Comparison of ENCODE assay signal across 17 cellular contexts in the genomic region with DNA sequence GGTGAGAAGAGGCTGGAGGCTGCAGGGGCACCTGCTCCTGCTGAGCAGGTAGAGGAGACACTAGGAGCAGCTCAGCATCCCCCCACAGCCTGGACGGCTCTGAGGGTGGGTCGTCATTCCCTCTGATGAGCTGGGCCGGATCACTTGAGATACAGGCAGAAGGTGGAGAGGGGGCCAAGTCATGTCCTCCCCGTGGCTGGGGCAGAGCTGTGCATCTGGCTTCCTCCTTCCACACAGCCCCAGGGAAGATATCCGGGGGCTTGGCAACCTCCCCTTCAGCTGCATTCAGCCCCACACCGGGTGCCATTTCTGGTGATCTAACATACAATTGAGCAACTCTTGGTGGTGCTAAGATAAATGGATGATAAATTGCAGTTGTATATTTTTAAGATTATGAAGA.
DNase-seq lines count a peak whose midpoint lies in the region; ATAC-seq and TF ChIP-seq lines count a peak whose summit lies in the region.
"Had no signal": no experiment of that assay in that cellular context is flagged by ENCODE, and none has a peak within 500 bp of the region (broad histone marks: within the 10 kb centered on the region; RNA-seq: fewer than 3 reads in every experiment).

No MANE protein-coding gene starts in this region.

- H3K4me1 ChIP-seq in CD4-positive, alpha-beta memory T cell (ENCODE audit: insufficient read depth, low read length) = peaks cover 21% of the 10 kb centered on the region
- H3K4me1 ChIP-seq in OCI-LY7 (ENCODE audit: insufficient read depth, low read length, poor library complexity, severe bottlenecking) = peaks cover 32% of the 10 kb centered on the region
- no peaks in the 10 kb centered on the region for H3K4me1 ChIP-seq in HAP-1

- peak; percentile 58 to 62 for ATAC-seq in naive thymus-derived CD8-positive, alpha-beta T cell
- ATAC-seq: left colon had no signal

- CTCF ChIA-PET in activated CD4-positive, alpha-beta memory T cell treated with anti-CD3 and anti-CD28 coated beads, Interleukin-2, amount 10 ng/mL, durations not matched to agents 7 days and 5 days (lab: Charles Lee) = interaction anchor here (0.5 kb wide), 1 partner anchor 552 kb away, joined by 3 read pairs; no protein-coding TSS in a partner anchor
- CTCF ChIA-PET in activated CD4-positive, alpha-beta memory T cell treated with anti-CD3 and anti-CD28 coated beads for 36 hours (lab: Charles Lee) = no interaction called here
- CTCF ChIA-PET in CD4-positive, alpha-beta memory T cell (lab: Charles Lee; ENCODE audit: partially characterized antibody) = interaction anchor here (1.1 kb wide), 1 partner anchor 239 kb away, joined by 3 read pairs; no protein-coding TSS in a partner anchor
- CTCF ChIA-PET in OCI-LY7 (lab: Charles Lee; ENCODE audit: unreplicated experiment) = no interaction called here

- POLR2A ChIA-PET in activated CD4-positive, alpha-beta memory T cell treated with anti-CD3 and anti-CD28 coated beads, Interleukin-2, amount 10 ng/mL, durations not matched to agents 7 days and 5 days (lab: Charles Lee) = interaction anchor here (0.8 to 1.5 kb wide), 2 partner anchors 30 to 46 kb away, joined by 3 read pairs; no protein-coding TSS in a partner anchor
- POLR2A ChIA-PET in activated CD4-positive, alpha-beta memory T cell treated with anti-CD3 and anti-CD28 coated beads for 36 hours (lab: Charles Lee) = interaction anchor here (0.7 to 1.1 kb wide), 2 partner anchors 17 to 78 kb away, joined by 3 to 4 read pairs; no protein-coding TSS in a partner anchor
- POLR2A ChIA-PET in CD4-positive, alpha-beta memory T cell (lab: Charles Lee; ENCODE audit: partially characterized antibody) = interaction anchor here (1.1 kb wide), 1 partner anchor 17 kb away, joined by 3 read pairs; no protein-coding TSS in a partner anchor
- POLR2A ChIA-PET in OCI-LY7 (lab: Charles Lee) = interaction anchor here (0.7 kb wide), 1 partner anchor 23 kb away, joined by 3 read pairs; no protein-coding TSS in a partner anchor
- POLR2A ChIA-PET in naive thymus-derived CD8-positive, alpha-beta T cell (lab: Charles Lee) = interaction anchor here (1.1 to 1.5 kb wide), 2 partner anchors 12 to 28 kb away, joined by 3 read pairs; no protein-coding TSS in a partner anchor

- no peaks in the 10 kb centered on the region for H3K79me2 ChIP-seq in OCI-LY7 (ENCODE audit: insufficient read depth, low read depth, low read length)

- peaks cover 10% of the 10 kb centered on the region for H3K9me3 Mint-ChIP-seq in activated CD4-positive, alpha-beta memory T cell treated with anti-CD3 and anti-CD28 coated beads, Interleukin-2, amount 10 ng/mL, durations not matched to agents 7 days and 5 days
- H3K9me3 Mint-ChIP-seq in activated CD4-positive, alpha-beta memory T cell treated with anti-CD3 and anti-CD28 coated beads for 36 hours = no peaks in the 10 kb centered on the region
- H3K9me3 Mint-ChIP-seq in CD4-positive, alpha-beta memory T cell = no peaks in the 10 kb centered on the region
- H3K9me3 Mint-ChIP-seq in naive thymus-derived CD8-positive, alpha-beta T cell = no peaks in the 10 kb centered on the region
- H3K9me3 Mint-ChIP-seq: CD8-positive, alpha-beta memory T cell had no signal

- H3K9me2 ChIP-seq in OCI-LY7 (ENCODE audit: insufficient read depth, low read length) = no peaks in the 10 kb centered on the region

- H3K27me3 ChIP-seq in CD4-positive, alpha-beta memory T cell (ENCODE audit: insufficient read depth, low read length) = no peaks in the 10 kb centered on the region
- no peaks in the 10 kb centered on the region for H3K27me3 ChIP-seq in HAP-1 (ENCODE audit: low read depth)

- no peaks in the 10 kb centered on the region for H3K9me3 ChIP-seq in CD4-positive, alpha-beta memory T cell (ENCODE audit: control insufficient read depth in 1 of 2, low read length in 2 of 2)
- no peaks in the 10 kb centered on the region for H3K9me3 ChIP-seq in OCI-LY7 (ENCODE audit: low read length)
- no peaks in the 10 kb centered on the region for H3K9me3 ChIP-seq in HAP-1
- H3K9me3 ChIP-seq: psoas muscle had no signal

- in situ Hi-C loops in HAP-1 (cut with MboI; ENCODE audit: low sequenced_read_pairs) = no loop called here

- H3K4me2 ChIP-seq in OCI-LY7 (ENCODE audit: low read length) = peak overlapping the region; percentile 49
- H3K4me2 ChIP-seq: neural progenitor cell, smooth muscle cell had no signal

- BruUV-seq in OCI-LY7 (replicated peaks; lab: Mats Ljungman, UMichigan) = no TSS peak

- TF ChIP-seq CTCF in OCI-LY7 (conservative IDR thresholded peaks at IDR 0.05; ENCODE audit: low read length) = no peak

- H3K27ac ChIP-seq in CD4-positive, alpha-beta memory T cell (ENCODE audit: low read depth, low read length) = no peak overlapping the region
- no peak overlapping the region for H3K27ac ChIP-seq in OCI-LY7 (ENCODE audit: low read depth, low read length, poor library complexity, severe bottlenecking)
- H3K27ac ChIP-seq: neural progenitor cell, psoas muscle had no signal

- H3K4me3 ChIP-seq in CD4-positive, alpha-beta memory T cell (ENCODE audit: low read length in 2 of 2) = no peak overlapping the region
- H3K4me3 ChIP-seq in OCI-LY7 (ENCODE audit: low read depth, low read length, poor library complexity, severe bottlenecking) (no peak overlapping the region), HAP-1 (no peak overlapping the region)
- H3K4me3 ChIP-seq: neural progenitor cell, psoas muscle, smooth muscle cell had no signal

- H3K36me3 ChIP-seq in CD4-positive, alpha-beta memory T cell (ENCODE audit: insufficient read depth, low read length) = no peaks in the 10 kb centered on the region
- no peaks in the 10 kb centered on the region for H3K36me3 ChIP-seq in OCI-LY7 (ENCODE audit: insufficient read depth, low read length)
- no peaks in the 10 kb centered on the region for H3K36me3 ChIP-seq in HAP-1 (replicated peaks)
- H3K36me3 ChIP-seq: neural progenitor cell had no signal

- DNase-seq in activated CD4-positive, alpha-beta memory T cell treated with anti-CD3 and anti-CD28 coated beads, Interleukin-2, amount 10 ng/mL, durations not matched to agents 7 days and 5 days = no peak
- no peak for DNase-seq in activated CD4-positive, alpha-beta memory T cell treated with anti-CD3 and anti-CD28 coated beads for 36 hours
- DNase-seq in CD4-positive, alpha-beta memory T cell = no peak
- DNase-seq in OCI-LY7 (ENCODE audit: low spot score) = peak; percentile 19
- no peak for DNase-seq in naive thymus-derived CD8-positive, alpha-beta T cell
- no peak for DNase-seq in activated gamma-delta T cell treated with Interleukin-2 at 50 U/mL for 16 hours
- DNase-seq in NCI-H1417 treated with DMSO at 0.1 percent for 48 hours (lab: John Stamatoyannopoulos, UW) = no peak
- no peak for DNase-seq in HAP-1 (ENCODE audit: low spot score in 2 of 2)
- DNase-seq: DMS53, HFFc6, IMR-90, left colon, NCI-H187 treated with DMSO at 0.1 percent for 48 hours, psoas muscle had no signal

- peak overlapping the region; percentile 21 for H3K27ac Mint-ChIP-seq in activated CD4-positive, alpha-beta memory T cell treated with anti-CD3 and anti-CD28 coated beads, Interleukin-2, amount 10 ng/mL, durations not matched to agents 7 days and 5 days
- no peak overlapping the region for H3K27ac Mint-ChIP-seq in activated CD4-positive, alpha-beta memory T cell treated with anti-CD3 and anti-CD28 coated beads for 36 hours
- peak overlapping the region in 6 of 7 donors; percentile 2 to 66 (median 44) for H3K27ac Mint-ChIP-seq in CD4-positive, alpha-beta memory T cell
- peak overlapping the region in 5 of 10 donors; percentile 27 to 90 (median 83) for H3K27ac Mint-ChIP-seq in naive thymus-derived CD8-positive, alpha-beta T cell
- H3K27ac Mint-ChIP-seq: HFFc6, neural progenitor cell had no signal

- no peak overlapping the region for H3K4me3 Mint-ChIP-seq in activated CD4-positive, alpha-beta memory T cell treated with anti-CD3 and anti-CD28 coated beads, Interleukin-2, amount 10 ng/mL, durations not matched to agents 7 days and 5 days
- H3K4me3 Mint-ChIP-seq in activated CD4-positive, alpha-beta memory T cell treated with anti-CD3 and anti-CD28 coated beads for 36 hours = no peak overlapping the region
- peak overlapping the region in 5 of 8 donors; percentile 23 to 85 (median 65) for H3K4me3 Mint-ChIP-seq in CD4-positive, alpha-beta memory T cell
- peak overlapping the region in 8 of 10 donors; percentile 26 to 78 (median 62) for H3K4me3 Mint-ChIP-seq in naive thymus-derived CD8-positive, alpha-beta T cell
- H3K4me3 Mint-ChIP-seq: HFFc6, neural progenitor cell had no signal

- peak overlapping the region; percentile 7; the same call in 1 of the 2 replicates for H2AFZ ChIP-seq in OCI-LY7 (ENCODE audit: low read length)
- H2AFZ ChIP-seq: neural progenitor cell had no signal

- peaks cover 33% of the 10 kb centered on the region for H3K4me1 Mint-ChIP-seq in activated CD4-positive, alpha-beta memory T cell treated with anti-CD3 and anti-CD28 coated beads, Interleukin-2, amount 10 ng/mL, durations not matched to agents 7 days and 5 days
- H3K4me1 Mint-ChIP-seq in activated CD4-positive, alpha-beta memory T cell treated with anti-CD3 and anti-CD28 coated beads for 36 hours (ENCODE audit: low read depth) = peaks cover 35% of the 10 kb centered on the region
- H3K4me1 Mint-ChIP-seq in CD4-positive, alpha-beta memory T cell = peaks cover 28 to 61% (median 43%) of the 10 kb centered on the region in 4 donors
- H3K4me1 Mint-ChIP-seq in naive thymus-derived CD8-positive, alpha-beta T cell = peaks cover 32 to 59% (median 52%) of the 10 kb centered on the region in 4 donors

- no peaks in the 10 kb centered on the region for H4K20me1 ChIP-seq in OCI-LY7 (ENCODE audit: insufficient read depth, low read length)

- intact Hi-C loops in activated CD4-positive, alpha-beta memory T cell treated with anti-CD3 and anti-CD28 coated beads for 36 hours (cut with micrococcal nuclease) = loop anchor here (5.0 kb wide), 1 partner anchor 188 kb away; no protein-coding TSS in a partner anchor
- intact Hi-C loops in CD4-positive, alpha-beta memory T cell (cut with micrococcal nuclease) = no loop called here
- intact Hi-C loops in OCI-LY7 (cut with micrococcal nuclease; ENCODE audit: unreplicated experiment) = no loop called here

- peaks cover 13% of the 10 kb centered on the region for H3K36me3 Mint-ChIP-seq in activated CD4-positive, alpha-beta memory T cell treated with anti-CD3 and anti-CD28 coated beads, Interleukin-2, amount 10 ng/mL, durations not matched to agents 7 days and 5 days (ENCODE audit: low read depth)
- H3K36me3 Mint-ChIP-seq in activated CD4-positive, alpha-beta memory T cell treated with anti-CD3 and anti-CD28 coated beads for 36 hours = peaks cover 7% of the 10 kb centered on the region
- peaks cover 0 to 6% of the 10 kb centered on the region in 2 donors for H3K36me3 Mint-ChIP-seq in CD4-positive, alpha-beta memory T cell
- peaks cover 0 to 4% (median 2%) of the 10 kb centered on the region in 3 donors for H3K36me3 Mint-ChIP-seq in naive thymus-derived CD8-positive, alpha-beta T cell
- H3K36me3 Mint-ChIP-seq: CD8-positive, alpha-beta memory T cell had no signal

- peaks cover 4% of the 10 kb centered on the region for H3K27me3 Mint-ChIP-seq in activated CD4-positive, alpha-beta memory T cell treated with anti-CD3 and anti-CD28 coated beads, Interleukin-2, amount 10 ng/mL, durations not matched to agents 7 days and 5 days
- H3K27me3 Mint-ChIP-seq in activated CD4-positive, alpha-beta memory T cell treated with anti-CD3 and anti-CD28 coated beads for 36 hours = no peaks in the 10 kb centered on the region
- H3K27me3 Mint-ChIP-seq in CD4-positive, alpha-beta memory T cell = no peaks in the 10 kb centered on the region
- no peaks in the 10 kb centered on the region for H3K27me3 Mint-ChIP-seq in naive thymus-derived CD8-positive, alpha-beta T cell
- H3K27me3 Mint-ChIP-seq: CD8-positive, alpha-beta memory T cell had no signal

Comparison
In these comparisons a context has a peak if more than half of its experiments do, and no peak if none do; other contexts are left out.
1. CTCF ChIA-PET loops: an anchor here in activated CD4-positive, alpha-beta memory T cell treated with anti-CD3 and anti-CD28 coated beads, Interleukin-2, amount 10 ng/mL, durations not matched to agents 7 days and 5 days (0.5 kb wide) and CD4-positive, alpha-beta memory T cell (1.1 kb wide); none called in activated CD4-positive, alpha-beta memory T cell treated with anti-CD3 and anti-CD28 coated beads for 36 hours and OCI-LY7.
2. H3K4me3 Mint-ChIP-seq: peak in CD4-positive, alpha-beta memory T cell (5 of 8) and naive thymus-derived CD8-positive, alpha-beta T cell (8 of 10); none in activated CD4-positive, alpha-beta memory T cell treated with anti-CD3 and anti-CD28 coated beads, Interleukin-2, amount 10 ng/mL, durations not matched to agents 7 days and 5 days (single experiment) and activated CD4-positive, alpha-beta memory T cell treated with anti-CD3 and anti-CD28 coated beads for 36 hours (single experiment).